In genomic region chr17:45247429-45248131, GRCh38 we compare ENCODE assay signal across 1 cellular context.
TF ChIP-seq lines count a peak whose summit lies in the region.

No MANE protein-coding gene starts in this region.

TF ChIP-seq in HepG2, 621 proteins besides CTCF, POLR2A, EP300 and RAD21 (continued from another document and continues in another):
- TF ChIP-seq SOX13 (IDR thresholded peaks at IDR 0.05): no peak
- peak in 1 of 2 experiments; percentile 32; a peak in 2 of 4 replicates for TF ChIP-seq SOX13 (CRISPR knock-in tag; conservative IDR thresholded peaks at IDR 0.05 in 1 of 2, IDR thresholded peaks at IDR 0.05 in 1 of 2)
- no peak; the same call in 1 of the 2 replicates for TF ChIP-seq ZBTB42 (CRISPR knock-in tag; IDR thresholded peaks at IDR 0.05)
- TF ChIP-seq TSC22D2 (CRISPR knock-in tag; IDR thresholded peaks at IDR 0.05; ENCODE audit: borderline replicate concordance): no peak
- TF ChIP-seq SNAPC4 (CRISPR knock-in tag; IDR thresholded peaks at IDR 0.05): peak; percentile 48
- TF ChIP-seq ZNF574 (CRISPR knock-in tag; IDR thresholded peaks at IDR 0.05): no peak; the same call in 1 of the 2 replicates
- no peak for TF ChIP-seq ZBTB4 (CRISPR knock-in tag; IDR thresholded peaks at IDR 0.05; ENCODE audit: borderline replicate concordance)
- no peak for TF ChIP-seq IRF9 (CRISPR knock-in tag; IDR thresholded peaks at IDR 0.05; ENCODE audit: borderline replicate concordance)
- TF ChIP-seq ISX (CRISPR knock-in tag; conservative IDR thresholded peaks at IDR 0.05): 0 out of 2 replicates have a peak, but pooled peaks have one; percentile 36
- TF ChIP-seq MAFF (IDR thresholded peaks at IDR 0.05; ENCODE audit: low read depth, low read length): no peak
- TF ChIP-seq REL (CRISPR knock-in tag; conservative IDR thresholded peaks at IDR 0.05): no peak
- TF ChIP-seq ZBTB20 (CRISPR knock-in tag; IDR thresholded peaks at IDR 0.05; ENCODE audit: borderline replicate concordance, low read depth): no peak
- peak; percentile 5; the same call in 1 of the 2 replicates for TF ChIP-seq ARNTL (CRISPR knock-in tag; IDR thresholded peaks at IDR 0.05)
- 0 out of 2 replicates have a peak, but pooled peaks have one; percentile 18 for TF ChIP-seq MTERF4 (CRISPR knock-in tag; IDR thresholded peaks at IDR 0.05)
- no peak for TF ChIP-seq ZNF468 (CRISPR knock-in tag; IDR thresholded peaks at IDR 0.05)
- no peak; the same call in none of the 2 replicates for TF ChIP-seq ZNF501 (CRISPR knock-in tag; IDR thresholded peaks at IDR 0.05)
- TF ChIP-seq CHD4 (IDR thresholded peaks at IDR 0.05; ENCODE audit: borderline replicate concordance, low read length): no peak
- no peak for TF ChIP-seq ZFP90 (CRISPR knock-in tag; IDR thresholded peaks at IDR 0.05; ENCODE audit: borderline replicate concordance)
- TF ChIP-seq IRX3 (CRISPR knock-in tag; IDR thresholded peaks at IDR 0.05; ENCODE audit: borderline replicate concordance, low read depth): no peak
- no peak for TF ChIP-seq TCF7 (IDR thresholded peaks at IDR 0.05; ENCODE audit: low read depth)
- TF ChIP-seq CREBL2 (CRISPR knock-in tag; IDR thresholded peaks at IDR 0.05; ENCODE audit: borderline replicate concordance): 0 out of 2 replicates have a peak, but pooled peaks have one; percentile 19
- 0 out of 2 replicates have a peak, but pooled peaks have one; percentile 67 for TF ChIP-seq ZNF615 (CRISPR knock-in tag; IDR thresholded peaks at IDR 0.05; ENCODE audit: borderline replicate concordance)
- 0 out of 2 replicates have a peak, but pooled peaks have one; percentile 38 for TF ChIP-seq ZSCAN5A (CRISPR knock-in tag; IDR thresholded peaks at IDR 0.05; ENCODE audit: borderline replicate concordance)
- TF ChIP-seq ZNF597 (CRISPR knock-in tag; IDR thresholded peaks at IDR 0.05): no peak
- TF ChIP-seq PAF1 (CRISPR knock-in tag; IDR thresholded peaks at IDR 0.05): no peak
- TF ChIP-seq ZNF761 (CRISPR knock-in tag; conservative IDR thresholded peaks at IDR 0.05): no peak
- TF ChIP-seq ZNF652 (CRISPR knock-in tag; IDR thresholded peaks at IDR 0.05; ENCODE audit: borderline replicate concordance, low read depth): no peak
- TF ChIP-seq THAP11 (CRISPR knock-in tag; IDR thresholded peaks at IDR 0.05): peak; percentile 57; the same call in 1 of the 2 replicates
- TF ChIP-seq ASH2L (IDR thresholded peaks at IDR 0.05; ENCODE audit: insufficient read length, low read depth, low read length): peak; percentile 62
- no peak for TF ChIP-seq SETDB1 (CRISPR knock-in tag; IDR thresholded peaks at IDR 0.05; ENCODE audit: borderline replicate concordance)
- TF ChIP-seq ZNF282 (IDR thresholded peaks at IDR 0.05; ENCODE audit: partially characterized antibody): no peak
- TF ChIP-seq ZNF788 (CRISPR knock-in tag; IDR thresholded peaks at IDR 0.05; ENCODE audit: borderline replicate concordance): peak; percentile 71; the same call in 1 of the 2 replicates
- no peak for TF ChIP-seq TBP (CRISPR knock-in tag; IDR thresholded peaks at IDR 0.05)
- TF ChIP-seq ZNF687 (CRISPR knock-in tag; IDR thresholded peaks at IDR 0.05): peak; percentile 85
- TF ChIP-seq ZNF337 (CRISPR knock-in tag; IDR thresholded peaks at IDR 0.05; ENCODE audit: borderline replicate concordance, low read depth): no peak
- TF ChIP-seq ELF3 (CRISPR knock-in tag; IDR thresholded peaks at IDR 0.05): peak; percentile 72; the same call in 1 of the 2 replicates
- no peak for TF ChIP-seq NFKBIZ (CRISPR knock-in tag; IDR thresholded peaks at IDR 0.05)
- TF ChIP-seq DMAP1 (CRISPR knock-in tag; IDR thresholded peaks at IDR 0.05): 0 out of 2 replicates have a peak, but pooled peaks have one; percentile 31
- TF ChIP-seq ZNF883 (CRISPR knock-in tag; IDR thresholded peaks at IDR 0.05; ENCODE audit: not compliant biosample characterization): no peak
- no peak for TF ChIP-seq ZNF263 (CRISPR knock-in tag; IDR thresholded peaks at IDR 0.05)
- 0 out of 2 replicates have a peak, but pooled peaks have one; percentile 24 for TF ChIP-seq ZNF264 (CRISPR knock-in tag; IDR thresholded peaks at IDR 0.05)
